In the genomic region with DNA sequence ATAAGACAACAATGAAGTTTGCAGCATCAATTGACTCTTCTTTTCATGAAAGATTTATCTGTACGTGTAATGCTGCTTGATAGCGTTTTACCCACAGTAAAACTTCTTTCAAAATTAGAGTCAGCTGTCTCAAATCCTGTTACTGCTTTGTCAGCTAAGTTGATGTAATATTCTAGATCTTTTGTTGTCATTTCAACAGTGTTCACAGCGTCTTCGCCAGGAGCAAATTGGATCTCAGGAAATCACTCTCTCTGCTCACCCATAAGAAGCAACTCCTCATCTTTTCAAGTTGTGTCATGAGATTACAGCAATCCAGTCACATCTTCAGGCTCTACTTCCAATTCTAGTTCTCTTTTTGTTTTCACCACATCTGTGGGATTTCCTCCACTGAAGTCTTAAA, we compare ENCODE assay signal across 22 cellular contexts. TPM values are rescaled to one million over a fixed set of nuclear protein-coding genes. Genes with fewer than 3 reads are reported as not detected.
DNase-seq lines count a peak whose midpoint lies in the region; ATAC-seq, FAIRE-seq and TF ChIP-seq lines count a peak whose summit lies in the region.
"Had no signal": no experiment of that assay in that cellular context is flagged by ENCODE, and none has a peak within 500 bp of the region (broad histone marks: within the 10 kb centered on the region; RNA-seq: fewer than 3 reads in every experiment).

No MANE protein-coding gene starts in this region.

- H3K36me3 Mint-ChIP-seq in T-helper 1 cell treated with Interleukin-12 subunit alpha and Interleukin-12 subunit beta and Interleukin-4 antibody, amounts not matched to agents 30 μg/mL and 1 μg/mL, for 36 hours (ENCODE audit: low read depth), result peaks cover 22% of the 10 kb centered on the region
- peaks cover 24% of the 10 kb centered on the region for H3K36me3 Mint-ChIP-seq in CD4-positive, CD25-positive, alpha-beta regulatory T cell
- H3K36me3 Mint-ChIP-seq in activated CD8-positive, alpha-beta T cell treated with anti-CD3 and anti-CD28 coated beads, Interleukin-2, amount 10 ng/mL, durations not matched to agents 7 days and 5 days (ENCODE audit: low read depth), result peaks cover 47% of the 10 kb centered on the region

- ATAC-seq in CD4-positive, CD25-positive, alpha-beta regulatory T cell (ENCODE audit: low read depth in 2 of 2), result no peak
- no peak for ATAC-seq in activated CD8-positive, alpha-beta T cell treated with anti-CD3 and anti-CD28 coated beads, Interleukin-2, amount 10 ng/mL, durations not matched to agents 7 days and 5 days
- ATAC-seq in GM21529 (IDR thresholded peaks at IDR 0.05; ENCODE audit: unreplicated experiment), result no peak

- dilution Hi-C loops in keratinocyte (cut with MboI; ENCODE audit: extremely low pct_ligation_motif_present, low sequenced_read_pairs), result no loop called here

- no peak overlapping the region for H3K4me2 ChIP-seq in keratinocyte (ENCODE audit: control insufficient read depth, extremely low read depth, insufficient read depth, low read depth, low read length)

- POLR2A ChIA-PET in activated CD8-positive, alpha-beta T cell treated with anti-CD3 and anti-CD28 coated beads, Interleukin-2, amount 10 ng/mL, durations not matched to agents 7 days and 5 days (lab: Charles Lee), result interaction anchor here (1.7 kb wide), 1 partner anchor 8 kb away, joined by 3 read pairs; no protein-coding TSS in a partner anchor

- H3K79me2 ChIP-seq in keratinocyte (ENCODE audit: control insufficient read depth, insufficient read depth, low read length), result peaks cover 97% of the 10 kb centered on the region

- no peaks in the 10 kb centered on the region for H3K9me1 ChIP-seq in keratinocyte (ENCODE audit: control insufficient read depth, extremely low read depth, insufficient read depth, low read length)

- peak; percentile 39 for FAIRE-seq in keratinocyte (lab: Jason Lieb, UNC)
- FAIRE-seq: GM12892 had no signal

- H3K4me1 Mint-ChIP-seq in T-helper 1 cell treated with Interleukin-12 subunit alpha and Interleukin-12 subunit beta and Interleukin-4 antibody, amounts not matched to agents 30 μg/mL and 1 μg/mL, for 36 hours (ENCODE audit: low read depth), result peaks cover 60% of the 10 kb centered on the region
- H3K4me1 Mint-ChIP-seq in CD4-positive, CD25-positive, alpha-beta regulatory T cell, result peaks cover 48 to 95% (median 76%) of the 10 kb centered on the region in 4 donors
- peaks cover 72% of the 10 kb centered on the region for H3K4me1 Mint-ChIP-seq in activated CD8-positive, alpha-beta T cell treated with anti-CD3 and anti-CD28 coated beads, Interleukin-2, amount 10 ng/mL, durations not matched to agents 7 days and 5 days (ENCODE audit: low read depth)

- H4K20me1 ChIP-seq in keratinocyte (ENCODE audit: control insufficient read depth, extremely low read depth, insufficient read depth, low read length), result peaks cover 15% of the 10 kb centered on the region

- H3K4me3 ChIP-seq in CD4-positive, CD25-positive, alpha-beta regulatory T cell (ENCODE audit: low read depth, low read length), result peak overlapping the region; percentile 46
- H3K4me3 ChIP-seq in keratinocyte (ENCODE audit: control insufficient read depth in 2 of 3, extremely low read depth in 1 of 3, insufficient read depth in 2 of 3, low read depth in 1 of 3, low read length in 3 of 3), result no peak overlapping the region

- no peak overlapping the region for H2AFZ ChIP-seq in keratinocyte (ENCODE audit: control insufficient read depth, low read length)

- H3K27ac Mint-ChIP-seq in T-helper 1 cell treated with Interleukin-12 subunit alpha and Interleukin-12 subunit beta and Interleukin-4 antibody, amounts not matched to agents 30 μg/mL and 1 μg/mL, for 36 hours, result peak overlapping the region; percentile 16
- H3K27ac Mint-ChIP-seq in CD4-positive, CD25-positive, alpha-beta regulatory T cell, result peak overlapping the region; percentile 15 to 76 (median 21)
- peak overlapping the region; percentile 14 for H3K27ac Mint-ChIP-seq in activated CD8-positive, alpha-beta T cell treated with anti-CD3 and anti-CD28 coated beads, Interleukin-2, amount 10 ng/mL, durations not matched to agents 7 days and 5 days
- H3K27ac Mint-ChIP-seq: endodermal cell had no signal

- H3K27ac ChIP-seq in CD4-positive, CD25-positive, alpha-beta regulatory T cell (ENCODE audit: insufficient read depth, low read length, poor library complexity, severe bottlenecking), result peak overlapping the region; percentile 52
- H3K27ac ChIP-seq in keratinocyte (ENCODE audit: control insufficient read depth, insufficient read depth, low read length), result no peak overlapping the region

- H3K27me3 Mint-ChIP-seq in T-helper 1 cell treated with Interleukin-12 subunit alpha and Interleukin-12 subunit beta and Interleukin-4 antibody, amounts not matched to agents 30 μg/mL and 1 μg/mL, for 36 hours (ENCODE audit: low read depth), result no peaks in the 10 kb centered on the region
- no peaks in the 10 kb centered on the region for H3K27me3 Mint-ChIP-seq in CD4-positive, CD25-positive, alpha-beta regulatory T cell
- no peaks in the 10 kb centered on the region for H3K27me3 Mint-ChIP-seq in activated CD8-positive, alpha-beta T cell treated with anti-CD3 and anti-CD28 coated beads, Interleukin-2, amount 10 ng/mL, durations not matched to agents 7 days and 5 days (ENCODE audit: low read depth)

- peaks cover 2% of the 10 kb centered on the region for H3K36me3 ChIP-seq in CD4-positive, CD25-positive, alpha-beta regulatory T cell (ENCODE audit: control insufficient read depth, insufficient read depth, low read length)
- H3K36me3 ChIP-seq in keratinocyte (ENCODE audit: control insufficient read depth in 2 of 2, extremely low read depth in 1 of 2, insufficient read depth in 2 of 2, low read length in 2 of 2), result peaks cover 1 to 6% of the 10 kb centered on the region in 2 experiments

- peaks cover 76% of the 10 kb centered on the region for H3K4me1 ChIP-seq in CD4-positive, CD25-positive, alpha-beta regulatory T cell (ENCODE audit: control insufficient read depth, insufficient read depth, low read length, poor library complexity, severe bottlenecking)
- peaks cover 31% of the 10 kb centered on the region for H3K4me1 ChIP-seq in keratinocyte (ENCODE audit: control insufficient read depth, extremely low read depth, insufficient read depth, low read length)

- no peaks in the 10 kb centered on the region for H3K27me3 ChIP-seq in CD4-positive, CD25-positive, alpha-beta regulatory T cell (ENCODE audit: control insufficient read depth, insufficient read depth, low read length)
- no peaks in the 10 kb centered on the region for H3K27me3 ChIP-seq in keratinocyte (ENCODE audit: control insufficient read depth, extremely low read depth, insufficient read depth, low read length)

- CTCF ChIA-PET in activated CD8-positive, alpha-beta T cell treated with anti-CD3 and anti-CD28 coated beads, Interleukin-2, amount 10 ng/mL, durations not matched to agents 7 days and 5 days (lab: Charles Lee), result interaction anchor here (2.6 to 5.0 kb wide), 3 partner anchors 11 to 99 kb away, joined by 11 to 51 read pairs (median 25); a partner anchor contains a TSS

- no peak overlapping the region for H3K4me3 Mint-ChIP-seq in T-helper 1 cell treated with Interleukin-12 subunit alpha and Interleukin-12 subunit beta and Interleukin-4 antibody, amounts not matched to agents 30 μg/mL and 1 μg/mL, for 36 hours
- peak overlapping the region; percentile 4 to 42 (median 40) for H3K4me3 Mint-ChIP-seq in CD4-positive, CD25-positive, alpha-beta regulatory T cell
- H3K4me3 Mint-ChIP-seq in activated CD8-positive, alpha-beta T cell treated with anti-CD3 and anti-CD28 coated beads, Interleukin-2, amount 10 ng/mL, durations not matched to agents 7 days and 5 days, result no peak overlapping the region
- H3K4me3 Mint-ChIP-seq: endodermal cell, neural crest cell had no signal

- no peak for DNase-seq in T-helper 1 cell
- no peak for DNase-seq in CD4-positive, CD25-positive, alpha-beta regulatory T cell
- DNase-seq in activated CD8-positive, alpha-beta T cell treated with anti-CD3 and anti-CD28 coated beads, Interleukin-2, amount 10 ng/mL, durations not matched to agents 7 days and 5 days, result no peak
- no peak for DNase-seq in keratinocyte (ENCODE audit: low read depth, low spot score)
- DNase-seq in GM03348 (ENCODE audit: low spot score), result no peak
- DNase-seq in HUDEP-2 (lab: John Stamatoyannopoulos, UW; ENCODE audit: unreplicated experiment in 76 of 76), result no peak
- DNase-seq: 8988T; activated CD4-positive, CD25-positive, alpha-beta regulatory T cell; amygdala; endodermal cell; GDM1; hippocampal formation; KBM-7; NCI-H1092; NCI-H2081 treated with DMSO at 0.1 percent for 48 hours; NCI-H524 treated with DMSO at 0.1 percent for 48 hours; Right ventricle myocardium superior; stimulated activated CD4-positive, alpha-beta T cell treated with anti-CD3 and anti-CD28 coated beads, Interleukin-12 subunit alpha, Interleukin-12 subunit beta, amount 100 ng/mL, for 4 hours had no signal

- H3K9ac ChIP-seq in keratinocyte (ENCODE audit: control insufficient read depth, extremely low read depth, insufficient read depth, low read length), result no peak overlapping the region

- TF ChIP-seq CTCF in keratinocyte (optimal IDR thresholded peaks at IDR 0.05 in 1 of 3, IDR thresholded peaks at IDR 0.05 in 1 of 3, conservative IDR thresholded peaks at IDR 0.05 in 1 of 3; ENCODE audit: extremely low read depth in 1 of 3, insufficient read depth in 2 of 3, low read length in 3 of 3), result no peak

- no peaks in the 10 kb centered on the region for H3K9me3 ChIP-seq in CD4-positive, CD25-positive, alpha-beta regulatory T cell (ENCODE audit: control insufficient read depth in 2 of 2, low read length in 2 of 2)
- no peaks in the 10 kb centered on the region for H3K9me3 ChIP-seq in keratinocyte (ENCODE audit: control insufficient read depth, low read depth, low read length)

- H3K9me3 Mint-ChIP-seq in T-helper 1 cell treated with Interleukin-12 subunit alpha and Interleukin-12 subunit beta and Interleukin-4 antibody, amounts not matched to agents 30 μg/mL and 1 μg/mL, for 36 hours, result no peaks in the 10 kb centered on the region
- H3K9me3 Mint-ChIP-seq in CD4-positive, CD25-positive, alpha-beta regulatory T cell, result no peaks in the 10 kb centered on the region
- no peaks in the 10 kb centered on the region for H3K9me3 Mint-ChIP-seq in activated CD8-positive, alpha-beta T cell treated with anti-CD3 and anti-CD28 coated beads, Interleukin-2, amount 10 ng/mL, durations not matched to agents 7 days and 5 days (ENCODE audit: insufficient read depth)
- H3K9me3 Mint-ChIP-seq: endodermal cell had no signal

RNA-seq across cellular contexts. Expression of a gene that starts 9.5 kb away (rescaled TPM):
- 202 TPM for total RNA-seq in CD4-positive, CD25-positive, alpha-beta regulatory T cell
- 10 to 100 TPM; 16.4 to 25.7 (median 20.3) TPM for polyA plus RNA-seq in CD4-positive, CD25-positive, alpha-beta regulatory T cell
- 10 to 100 TPM; 67.8 to 68.9 TPM for total RNA-seq in activated CD8-positive, alpha-beta T cell treated with anti-CD3 and anti-CD28 coated beads, Interleukin-2, amount 10 ng/mL, durations not matched to agents 7 days and 5 days
- polyA plus RNA-seq in keratinocyte, result 38.2 to 45.0 TPM (median 39.8 TPM) in 3 replicates
- 8.3 TPM for polyA plus RNA-seq in keratinocyte (2011; ENCODE audit: low read depth)
- 9.2 and 17.8 TPM in 2 replicates for polyA plus RNA-seq in keratinocyte (2011; cell fraction: cytosol; rRNA removed)
- polyA plus RNA-seq in keratinocyte (2011; cell fraction: nucleus; rRNA removed), result 90.4 and 96.7 TPM in 2 replicates
- polyA plus RNA-seq in keratinocyte (2012; ENCODE audit: low replicate concordance), result 8.8 and 18.3 TPM in 2 replicates
- 97.5 to 158 TPM (median 147 TPM) in 3 replicates for polyA minus RNA-seq in keratinocyte
- 37.6 TPM for polyA minus RNA-seq in keratinocyte (2011; cell fraction: cytosol; rRNA and poly(A)+ RNA removed)
- polyA minus RNA-seq in keratinocyte (2011; cell fraction: nucleus; rRNA and poly(A)+ RNA removed), result 222 and 342 TPM in 2 replicates

Comparison
In these comparisons a context has a peak if more than half of its experiments do, and no peak if none do; other contexts are left out.
1. H3K4me3 Mint-ChIP-seq: peak in CD4-positive, CD25-positive, alpha-beta regulatory T cell (4 of 4); none in T-helper 1 cell treated with Interleukin-12 subunit alpha and Interleukin-12 subunit beta and Interleukin-4 antibody, amounts not matched to agents 30 μg/mL and 1 μg/mL, for 36 hours (single experiment) and activated CD8-positive, alpha-beta T cell treated with anti-CD3 and anti-CD28 coated beads, Interleukin-2, amount 10 ng/mL, durations not matched to agents 7 days and 5 days (single experiment).
2. Peak in every context shown above with its lines, with median percentiles within 50 percentile points of each other: H3K27ac Mint-ChIP-seq.